ENCODE assay signal across 8 cellular contexts in the genomic region with DNA sequence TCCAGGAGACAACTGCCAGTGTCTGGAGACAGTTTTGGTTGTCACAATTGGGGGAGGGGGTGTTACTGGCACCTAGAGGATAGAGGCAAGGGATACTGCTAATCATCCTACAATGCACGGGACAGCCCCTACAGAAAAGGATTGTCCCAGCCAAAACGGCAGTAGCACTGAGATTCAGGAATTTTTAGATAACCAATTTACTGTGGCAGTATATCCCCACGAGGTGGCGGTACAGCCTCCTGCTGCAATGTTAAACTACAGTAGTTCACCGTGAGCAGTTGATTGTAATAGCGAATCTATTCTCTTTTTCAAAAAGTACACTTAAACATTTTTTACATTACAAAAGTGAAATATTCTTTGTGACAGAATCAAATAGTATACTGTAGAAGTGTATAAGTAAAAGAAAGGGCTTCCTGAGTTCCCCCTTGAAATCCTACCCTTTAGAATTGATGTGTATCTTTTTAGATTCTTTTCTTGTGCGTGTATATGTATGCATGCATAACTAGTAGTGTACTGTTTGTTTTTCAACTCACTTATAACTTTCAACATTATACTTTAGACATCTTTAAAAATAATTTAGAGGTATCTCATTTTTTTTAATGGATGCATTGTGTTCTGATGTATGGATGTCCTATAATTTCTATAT. TPM values are rescaled to one million over a fixed set of nuclear protein-coding genes. Genes with fewer than 3 reads are reported as not detected.
DNase-seq lines count a peak whose midpoint lies in the region; ATAC-seq, FAIRE-seq and TF ChIP-seq lines count a peak whose summit lies in the region.
"Not testable (repeated sequence)": the region's sequence is repeated elsewhere in the genome, so short reads cannot be mapped to it uniquely, and the experiment has no call there.

No MANE protein-coding gene starts in this region.

- H2AFZ ChIP-seq in SK-N-SH (ENCODE audit: low read depth), result not testable (repeated sequence)

- not testable (repeated sequence) for H4K20me1 ChIP-seq in SK-N-SH (ENCODE audit: insufficient read depth)

- not testable (repeated sequence) for H3K27me3 ChIP-seq in SK-N-SH (ENCODE audit: insufficient read depth); gastrocnemius medialis; tibial artery

- in situ Hi-C loops in gastrocnemius medialis (cut with MboI; ENCODE audit: low sequenced_read_pairs in 4 of 4), result not testable (repeated sequence)

- FAIRE-seq in G401.6 (lab: Jason Lieb, UNC), result peak; percentile 96

- H3K4me3 ChIP-seq in SK-N-SH (ENCODE audit: low read depth in 2 of 2, low read length in 1 of 2); gastrocnemius medialis; tibial artery: not testable (repeated sequence)

- not testable (repeated sequence) for H3K4me1 ChIP-seq in SK-N-SH (ENCODE audit: control insufficient read depth in 1 of 2, insufficient read depth in 2 of 2, low read depth in 1 of 2, low read length in 1 of 2); gastrocnemius medialis; tibial artery

- H3K9me3 Mint-ChIP-seq in activated T-cell treated with anti-CD3 and anti-CD28 coated beads, Interleukin-2, amount 50 U/mL, for 4 hours, result not testable (repeated sequence)

- peak; percentile 54 for TF ChIP-seq RAD21 in SK-N-SH (IDR thresholded peaks at IDR 0.05; ENCODE audit: low read length)

- CTCF ChIA-PET in SK-N-SH (lab: Yijun Ruan, JAX), result not testable (repeated sequence)

- H3K4me3 Mint-ChIP-seq in activated T-cell treated with anti-CD3 and anti-CD28 coated beads, Interleukin-2, amount 50 U/mL, for 4 hours, result not testable (repeated sequence)

- H3K79me2 ChIP-seq in SK-N-SH (ENCODE audit: insufficient read depth), result not testable (repeated sequence)

- H3K27ac ChIP-seq in SK-N-SH (ENCODE audit: low read depth in 2 of 2, low read length in 1 of 2); gastrocnemius medialis; tibial artery: not testable (repeated sequence)

- peak; percentile 58 to 63 for ATAC-seq in activated T-cell treated with anti-CD3 and anti-CD28 coated beads, Interleukin-2, amount 50 U/mL, for 4 hours
- ATAC-seq in gastrocnemius medialis, result peak; percentile 76 to 77

- not testable (repeated sequence) for H3K9me3 ChIP-seq in SK-N-SH, gastrocnemius medialis, tibial artery

- not testable (repeated sequence) for H3K4me2 ChIP-seq in SK-N-SH

- TF ChIP-seq EP300 in SK-N-SH (IDR thresholded peaks at IDR 0.05; ENCODE audit: borderline replicate concordance in 1 of 2, low read depth in 1 of 2, low read length in 1 of 2), result not testable (repeated sequence)

- not testable (repeated sequence) for H3F3A ChIP-seq in SK-N-SH (replicated peaks; ENCODE audit: insufficient read depth)

- not testable (repeated sequence) for H3K36me3 ChIP-seq in SK-N-SH (replicated peaks in 1 of 2; ENCODE audit: control insufficient read depth in 1 of 2, insufficient read depth in 2 of 2, low read length in 1 of 2); gastrocnemius medialis; tibial artery

- TF ChIP-seq CTCF in SK-N-SH (IDR thresholded peaks at IDR 0.05) (peak; percentile 62), gastrocnemius medialis (IDR thresholded peaks at IDR 0.05 in 4 of 5, conservative IDR thresholded peaks at IDR 0.05 in 1 of 5) (peak; percentile 26 to 68 (median 37)), tibial artery (IDR thresholded peaks at IDR 0.05) (peak; percentile 54 to 62)

- H3K4me1 Mint-ChIP-seq in activated T-cell treated with anti-CD3 and anti-CD28 coated beads, Interleukin-2, amount 50 U/mL, for 4 hours (ENCODE audit: low read depth), result not testable (repeated sequence)

- not testable (repeated sequence) for H3K9me2 ChIP-seq in SK-N-SH

- intact Hi-C loops in gastrocnemius medialis (cut with DNase I; ENCODE audit: low total_unique reads); tibial artery (cut with DNase I; ENCODE audit: low total_unique reads): not testable (repeated sequence)

- DNase-seq in NCI-H1092 (lab: John Stamatoyannopoulos, UW) (peak; percentile 5), ecto neural progenitor cell (ENCODE audit: low spot score) (peak; percentile 69), kidney glomerular epithelial cell (lab: John Stamatoyannopoulos, UW) (peak; percentile 30), gastrocnemius medialis (peak; percentile 14 to 44), tibial artery (peak; percentile 73 to 77)
- DNase-seq in SK-N-SH, result not testable (repeated sequence)
- DNase-seq in activated T-cell treated with anti-CD3 and anti-CD28 coated beads, Interleukin-2, amount 50 U/mL, for 4 hours, result peak; percentile 55

- not testable (repeated sequence) for H3K27me3 Mint-ChIP-seq in activated T-cell treated with anti-CD3 and anti-CD28 coated beads, Interleukin-2, amount 50 U/mL, for 4 hours (ENCODE audit: low read depth)

- not testable (repeated sequence) for H3K36me3 Mint-ChIP-seq in activated T-cell treated with anti-CD3 and anti-CD28 coated beads, Interleukin-2, amount 50 U/mL, for 4 hours (ENCODE audit: insufficient read depth)

- not testable (repeated sequence) for TF ChIP-seq POLR2A in gastrocnemius medialis (IDR thresholded peaks at IDR 0.05)

- POLR2A ChIA-PET in SK-N-SH (lab: Yijun Ruan, JAX), result not testable (repeated sequence)

- WGBS in SK-N-SH (ENCODE audit: low lambda C conversion rate), result 20% methylated on average over 6 of the region's 7 CpGs

- H3K9ac ChIP-seq in SK-N-SH, result not testable (repeated sequence)

TF ChIP-seq in SK-N-SH, 30 proteins besides CTCF, POLR2A, EP300 and RAD21:
- peak; percentile 22; the same call in 1 of the 2 replicates for TF ChIP-seq SMC3 (IDR thresholded peaks at IDR 0.05; ENCODE audit: low read depth, low read length)

RNA-seq across cellular contexts. Expression of a gene that starts 30.4 kb away (rescaled TPM):
- polyA plus RNA-seq in SK-N-SH (2012; rRNA removed), result 3.0 and 3.9 TPM in 2 replicates
- 1.3 and 2.6 TPM in 2 replicates for polyA plus RNA-seq in SK-N-SH (2012; cell fraction: cytosol; rRNA removed)
- polyA plus RNA-seq in SK-N-SH (2012; cell fraction: nucleus; rRNA removed), result 5.7 and 6.5 TPM in 2 replicates
- 10 to 100 TPM in 1 of 3 donors, 1 to 10 TPM in 2; 6.5 to 11.3 (median 9.4) TPM for total RNA-seq in activated T-cell treated with anti-CD3 and anti-CD28 coated beads, Interleukin-2, amount 50 U/mL, for 4 hours
- 10 to 100 TPM in 1 of 4 donors, 1 to 10 TPM in 3; 2.3 to 10.7 (median 4.8) TPM for total RNA-seq in gastrocnemius medialis

RNA-seq across cellular contexts. Expression of a gene that starts 31.4 kb away (rescaled TPM):
- 0.02 and 0.03 TPM in 2 replicates for polyA plus RNA-seq in SK-N-SH (2012; rRNA removed)
- 0.01 TPM in 1 of 2 replicates, not detected in the other for polyA plus RNA-seq in SK-N-SH (2012; cell fraction: cytosol; rRNA removed)
- 0.11 and 0.29 TPM in 2 replicates for polyA plus RNA-seq in SK-N-SH (2012; cell fraction: nucleus; rRNA removed)
- under 1 TPM; 0.13 to 0.16 (median 0.16) TPM for total RNA-seq in activated T-cell treated with anti-CD3 and anti-CD28 coated beads, Interleukin-2, amount 50 U/mL, for 4 hours
- total RNA-seq in gastrocnemius medialis, result under 1 TPM; 0.09 to 0.56 (median 0.41) TPM
